In the genomic region with DNA sequence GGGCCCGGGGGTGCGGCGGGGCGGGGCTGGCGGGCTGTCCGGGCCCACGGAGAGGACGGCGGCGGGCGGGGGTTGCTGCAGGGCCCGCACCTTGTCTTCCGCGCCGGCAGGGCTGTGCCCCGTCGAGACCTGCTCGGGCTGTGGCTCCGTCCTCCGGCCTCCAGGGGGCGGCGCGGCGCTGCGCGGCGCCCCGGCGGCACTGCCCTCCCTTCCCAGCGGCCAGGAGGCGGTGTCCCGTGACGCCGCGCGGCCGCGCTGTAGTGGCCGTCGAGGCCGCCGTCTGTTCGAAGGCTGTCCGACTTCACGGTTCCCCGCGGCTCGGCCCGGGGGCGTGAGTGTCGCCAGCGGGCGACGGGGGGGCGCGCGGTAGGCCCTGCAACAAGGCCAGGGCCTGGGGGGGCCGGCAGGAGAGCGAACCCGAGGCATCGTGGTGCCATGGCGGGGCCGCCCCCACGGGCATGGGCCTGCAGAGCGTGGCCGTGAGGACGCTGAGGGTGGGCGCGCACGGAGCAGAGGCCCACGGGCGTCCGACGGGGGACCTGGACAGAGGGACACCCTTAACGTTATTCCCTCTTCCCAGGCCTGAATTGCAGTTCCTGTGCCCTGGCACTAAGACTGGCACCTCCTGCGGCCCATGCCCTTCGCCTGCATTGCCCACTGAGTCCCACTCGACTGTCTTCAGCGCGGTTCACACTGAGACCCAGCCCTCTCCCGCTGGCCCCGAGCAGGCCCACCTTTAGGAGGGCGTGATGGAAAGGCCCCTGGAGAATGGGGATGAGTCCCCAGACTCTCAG, we compare ENCODE assay signal across 9 cellular contexts. TPM values are rescaled to one million over a fixed set of nuclear protein-coding genes. Genes with fewer than 3 reads are reported as not detected.
A peak's percentile ranks its signal among the peaks of the same experiment; 100 is the strongest.
DNase-seq lines count a peak whose midpoint lies in the region; ATAC-seq, FAIRE-seq and TF ChIP-seq lines count a peak whose summit lies in the region.
"Had no signal": no experiment of that assay in that cellular context is flagged by ENCODE, and none has a peak within 500 bp of the region (broad histone marks: within the 10 kb centered on the region; RNA-seq: fewer than 3 reads in every experiment).

A gene with protein sequence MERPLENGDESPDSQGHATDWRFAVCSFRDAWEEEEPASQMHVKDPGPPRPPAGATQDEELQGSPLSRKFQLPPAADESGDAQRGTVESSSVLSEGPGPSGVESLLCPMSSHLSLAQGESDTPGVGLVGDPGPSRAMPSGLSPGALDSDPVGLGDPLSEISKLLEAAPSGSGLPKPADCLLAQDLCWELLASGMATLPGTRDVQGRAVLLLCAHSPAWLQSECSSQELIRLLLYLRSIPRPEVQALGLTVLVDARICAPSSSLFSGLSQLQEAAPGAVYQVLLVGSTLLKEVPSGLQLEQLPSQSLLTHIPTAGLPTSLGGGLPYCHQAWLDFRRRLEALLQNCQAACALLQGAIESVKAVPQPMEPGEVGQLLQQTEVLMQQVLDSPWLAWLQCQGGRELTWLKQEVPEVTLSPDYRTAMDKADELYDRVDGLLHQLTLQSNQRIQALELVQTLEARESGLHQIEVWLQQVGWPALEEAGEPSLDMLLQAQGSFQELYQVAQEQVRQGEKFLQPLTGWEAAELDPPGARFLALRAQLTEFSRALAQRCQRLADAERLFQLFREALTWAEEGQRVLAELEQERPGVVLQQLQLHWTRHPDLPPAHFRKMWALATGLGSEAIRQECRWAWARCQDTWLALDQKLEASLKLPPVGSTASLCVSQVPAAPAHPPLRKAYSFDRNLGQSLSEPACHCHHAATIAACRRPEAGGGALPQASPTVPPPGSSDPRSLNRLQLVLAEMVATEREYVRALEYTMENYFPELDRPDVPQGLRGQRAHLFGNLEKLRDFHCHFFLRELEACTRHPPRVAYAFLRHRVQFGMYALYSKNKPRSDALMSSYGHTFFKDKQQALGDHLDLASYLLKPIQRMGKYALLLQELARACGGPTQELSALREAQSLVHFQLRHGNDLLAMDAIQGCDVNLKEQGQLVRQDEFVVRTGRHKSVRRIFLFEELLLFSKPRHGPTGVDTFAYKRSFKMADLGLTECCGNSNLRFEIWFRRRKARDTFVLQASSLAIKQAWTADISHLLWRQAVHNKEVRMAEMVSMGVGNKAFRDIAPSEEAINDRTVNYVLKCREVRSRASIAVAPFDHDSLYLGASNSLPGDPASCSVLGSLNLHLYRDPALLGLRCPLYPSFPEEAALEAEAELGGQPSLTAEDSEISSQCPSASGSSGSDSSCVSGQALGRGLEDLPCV (plus strand): TSS at position 237 of the 794 bp plus-strand sequence. CDS start 513 bp downstream, at position 750.

- H3K9ac ChIP-seq in HepG2 (ENCODE audit: insufficient read depth, low read depth, low read length), result peak within 1 kb of the TSS; percentile 76

- TF ChIP-seq EP300 in HepG2 (IDR thresholded peaks at IDR 0.05; ENCODE audit: low read depth in 2 of 2, low read length in 2 of 2) (no peak), HepG2 (CRISPR knock-in tag; IDR thresholded peaks at IDR 0.05; ENCODE audit: borderline replicate concordance) (0 out of 2 replicates have a peak, but pooled peaks have one; percentile 20)

- peak within 1 kb of the TSS; percentile 66 for H3K4me3 Mint-ChIP-seq in dendritic cell treated with granulocyte-macrophage colony-stimulating factor and Interleukin-4, amounts not matched to agents 40 ng/mL and 50 ng/mL, for 4 days

- POLR2A ChIA-PET in HepG2 (lab: Yijun Ruan, JAX), result interaction anchor here (1.3 to 2.6 kb wide), 3 partner anchors 10 to 33 kb away, joined by 4 to 16 read pairs (median 4); a partner anchor contains a TSS

- DNase-seq in NCI-H2081 (lab: John Stamatoyannopoulos, UW) (peak; percentile 46 to 62), NCI-H2081 treated with DMSO at 0.1 percent for 48 hours (lab: John Stamatoyannopoulos, UW) (no peak), NCI-H2227 treated with DMSO at 0.1 percent for 48 hours (lab: John Stamatoyannopoulos, UW) (peak; percentile 61), HepG2 (ENCODE audit: low spot score) (peak; percentile 69)
- DNase-seq in activated CD4-positive, alpha-beta T cell treated with anti-CD3 and anti-CD28 coated beads for 1 hour, result peak; percentile 74
- peak; percentile 71 to 81 for DNase-seq in stimulated activated CD4-positive, alpha-beta T cell treated with anti-CD3 and anti-CD28 coated beads, Interleukin-4, amount 100 ng/mL, for 48 hours (ENCODE audit: low read depth in 2 of 2)

- H3K79me2 ChIP-seq in HepG2 (ENCODE audit: insufficient read depth, low read length), result peaks cover 4% of the 10 kb centered on the region

- H4K20me1 ChIP-seq in HepG2 (ENCODE audit: insufficient read depth, low read length), result no peaks in the 10 kb centered on the region

- H3K27me3 ChIP-seq in HepG2 (ENCODE audit: control insufficient read depth in 1 of 2, insufficient read depth in 2 of 2, low read length in 2 of 2), result no peaks in the 10 kb centered on the region

- no peaks in the 10 kb centered on the region for H3K9me3 ChIP-seq in HepG2 (ENCODE audit: low read length)

- in situ Hi-C loops in HepG2 (cut with HindIII; ENCODE audit: extremely low pct_ligation_motif_present, low pct_unique_long_range_greater_than_20kb), result no loop called here

- BruUV-seq in HepG2 (replicated peaks; lab: Mats Ljungman, UMichigan), result TSS peak; percentile 67

- peak; percentile 71; the same call in 1 of the 2 replicates for TF ChIP-seq CTCF in HepG2 (CRISPR knock-in tag; IDR thresholded peaks at IDR 0.05)

- H3K4me1 Mint-ChIP-seq in dendritic cell treated with granulocyte-macrophage colony-stimulating factor and Interleukin-4, amounts not matched to agents 40 ng/mL and 50 ng/mL, for 4 days (ENCODE audit: low read depth), result peaks cover 20% of the 10 kb centered on the region

- ATAC-seq in HG03025 (IDR thresholded peaks at IDR 0.05; ENCODE audit: low FRiP score, unreplicated experiment) (peak; percentile 58), HepG2 (peak; percentile 95)

- H2AFZ ChIP-seq in HepG2 (ENCODE audit: low read length), result no peak within 1 kb of the TSS

- peak within 1 kb of the TSS; percentile 39 for H3K27ac Mint-ChIP-seq in dendritic cell treated with granulocyte-macrophage colony-stimulating factor and Interleukin-4, amounts not matched to agents 40 ng/mL and 50 ng/mL, for 4 days

- TF ChIP-seq RAD21 in HepG2 (CRISPR knock-in tag; IDR thresholded peaks at IDR 0.05), result peak; percentile 94

- WGBS in HepG2 (ENCODE audit: low lambda C conversion rate), result 80% methylated on average over 20 of the region's 83 CpGs

- H3K27me3 Mint-ChIP-seq in dendritic cell treated with granulocyte-macrophage colony-stimulating factor and Interleukin-4, amounts not matched to agents 40 ng/mL and 50 ng/mL, for 4 days, result peaks cover 5% of the 10 kb centered on the region

- CTCF ChIA-PET in HepG2 (lab: Yijun Ruan, JAX; ENCODE audit: low intra/inter-chr PET ratio, low total read pairs), result interaction anchor here (1.2 to 1.8 kb wide), 6 partner anchors 113 to 262 kb away, joined by 3 to 7 read pairs (median 4); a partner anchor contains a TSS

- FAIRE-seq in HepG2 (lab: Jason Lieb, UNC), result no peak
- FAIRE-seq: G401.6 had no signal

- H3K4me1 ChIP-seq in HepG2 (ENCODE audit: insufficient read depth, low read length), result peaks cover 28% of the 10 kb centered on the region

- intact Hi-C loops in dendritic cell treated with granulocyte-macrophage colony-stimulating factor and Interleukin-4, amounts not matched to agents 40 ng/mL and 50 ng/mL, for 4 days (cut with micrococcal nuclease), result loop anchor here (5.0 kb wide), 1 partner anchor 113 kb away; a partner anchor contains a TSS
- intact Hi-C loops in HepG2 (cut with micrococcal nuclease; ENCODE audit: unreplicated experiment), result loop anchor here (5.0 kb wide), 1 partner anchor 188 kb away; no protein-coding TSS in a partner anchor

- H3K36me3 Mint-ChIP-seq in dendritic cell treated with granulocyte-macrophage colony-stimulating factor and Interleukin-4, amounts not matched to agents 40 ng/mL and 50 ng/mL, for 4 days (ENCODE audit: low read depth), result peaks cover 8% of the 10 kb centered on the region

- H3K4me3 ChIP-seq in HepG2 (replicated peaks in 1 of 3; ENCODE audit: insufficient read depth in 1 of 3, low read depth in 2 of 3, low read length in 3 of 3), result peak within 1 kb of the TSS; percentile 57 to 89 (median 67)

- H3K9me3 Mint-ChIP-seq in dendritic cell treated with granulocyte-macrophage colony-stimulating factor and Interleukin-4, amounts not matched to agents 40 ng/mL and 50 ng/mL, for 4 days, result no peaks in the 10 kb centered on the region

- peak within 1 kb of the TSS; percentile 41 for H3K27ac ChIP-seq in HepG2 (ENCODE audit: extremely low read length, insufficient read depth, low read length)

- TF ChIP-seq POLR2A in HepG2 (IDR thresholded peaks at IDR 0.05; ENCODE audit: insufficient read depth in 1 of 2, low read depth in 2 of 2, low read length in 2 of 2), result peak; percentile 40 to 77; a peak in 3 of 4 replicates

- H3K36me3 ChIP-seq in HepG2 (replicated peaks in 1 of 2; ENCODE audit: control insufficient read depth in 1 of 2, insufficient read depth in 2 of 2, low read length in 2 of 2), result peaks cover 3 to 14% of the 10 kb centered on the region in 2 experiments; a peak in 3 of 5 replicates

- peak within 1 kb of the TSS; percentile 99 for H3K4me2 ChIP-seq in HepG2 (ENCODE audit: low read depth, low read length)

RNA-seq across cellular contexts. Expression of the gene that starts here (rescaled TPM):
- 9.0 and 13.6 TPM in 2 replicates for total RNA-seq in HepG2 (2016; rRNA removed; fragmentation: Illumina TruSeq; extraction: Trizol)
- 1.0 and 1.9 TPM in 2 replicates for total RNA-seq in HepG2 (2016; cell fraction: cytosol; rRNA removed; fragmentation: Illumina TruSeq; extraction: Trizol; ENCODE audit: low read depth)
- 8.8 and 11.1 TPM in 2 replicates for total RNA-seq in HepG2 (2016; cell fraction: insoluble cytoplasmic fraction; rRNA removed; fragmentation: Illumina TruSeq; extraction: Trizol)
- 2.5 and 2.8 TPM in 2 replicates for total RNA-seq in HepG2 (2016; cell fraction: membrane; rRNA removed; fragmentation: Illumina TruSeq; extraction: Trizol)
- total RNA-seq in HepG2 (2016; cell fraction: nucleus; rRNA removed; fragmentation: Illumina TruSeq; extraction: Trizol), result 13.6 and 15.4 TPM in 2 replicates
- 7.1 and 13.6 TPM in 2 replicates for polyA plus RNA-seq in HepG2 (2011; rRNA removed)
- polyA plus RNA-seq in HepG2 (2011; cell fraction: cytosol; rRNA removed), result 3.8 and 5.1 TPM in 2 replicates
- polyA plus RNA-seq in HepG2 (2011; cell fraction: nucleus; rRNA removed), result 65.5 and 71.7 TPM in 2 replicates
- polyA plus RNA-seq in HepG2 (2012), result 4.8 and 7.4 TPM in 2 replicates
- 0.52 and 0.53 TPM in 2 replicates for polyA plus RNA-seq in HepG2 (2016; cell fraction: cytosol; fragmentation: Illumina TruSeq; extraction: Trizol; ENCODE audit: low read depth)
- polyA plus RNA-seq in HepG2 (2016; cell fraction: insoluble cytoplasmic fraction; fragmentation: Illumina TruSeq; extraction: Trizol; ENCODE audit: low read depth), result 5.8 and 6.5 TPM in 2 replicates
- polyA plus RNA-seq in HepG2 (2016; cell fraction: membrane; fragmentation: Illumina TruSeq; extraction: Trizol; ENCODE audit: low read depth), result 1.3 TPM in 2 replicates
- 33.1 and 40.1 TPM in 2 replicates for polyA plus RNA-seq in HepG2 (2016; cell fraction: nucleus; fragmentation: Illumina TruSeq; extraction: Trizol; ENCODE audit: insufficient read depth, low read depth)
- polyA minus RNA-seq in HepG2 (2011; rRNA and poly(A)+ RNA removed; ENCODE audit: low replicate concordance), result 17.3 and 27.5 TPM in 2 replicates
- 3.0 and 10.6 TPM in 2 replicates for polyA minus RNA-seq in HepG2 (2011; cell fraction: cytosol; rRNA and poly(A)+ RNA removed)
- polyA minus RNA-seq in HepG2 (2011; cell fraction: nucleus; rRNA and poly(A)+ RNA removed), result 8.5 and 10.2 TPM in 2 replicates
